ENCODE assay signal across 10 cellular contexts in genomic region chr13:26034018-26034417, GRCh38. TPM values are rescaled to one million over a fixed set of nuclear protein-coding genes. Genes with fewer than 3 reads are reported as not detected.
"Had no signal": no experiment of that assay in that cellular context is flagged by ENCODE, and none has a peak within 500 bp of the region (broad histone marks: within the 10 kb centered on the region; RNA-seq: fewer than 3 reads in every experiment).

No MANE protein-coding gene starts in this region.

- ATAC-seq: GM23338, HCT116 had no signal

- H2AFZ ChIP-seq: GM23248 had no signal

- H3K27ac Mint-ChIP-seq: GM23338, H9, HFFc6 had no signal

- H3K4me3 Mint-ChIP-seq: GM23338, H9, HFFc6 had no signal

- DNase-seq: GM23248, GOT3, H7, H9, HCEC 1CT, HFFc6 had no signal

- H3K36me3 ChIP-seq: HAP-1 had no signal

- H3K9me3 ChIP-seq: HAP-1 had no signal

- H3K4me1 ChIP-seq: HAP-1 had no signal

- H3K9ac ChIP-seq: GM23248 had no signal

- H3K27ac ChIP-seq: GM23248 had no signal

- H3K4me3 ChIP-seq: GM23248, GM23338, HAP-1 had no signal

- H3K4me2 ChIP-seq: GM23338 had no signal

RNA-seq across cellular contexts. Expression of gene SHISA2, which starts 17.8 kb away (rescaled TPM):
- total RNA-seq: H4, HFFc6 had no signal
